Comparison of ENCODE assay signal across 8 cellular contexts in genomic region chr11:2885676-2886081, GRCh38. TPM values are rescaled to one million over a fixed set of nuclear protein-coding genes. Genes with fewer than 3 reads are reported as not detected.
DNase-seq lines count a peak whose midpoint lies in the region; ATAC-seq, FAIRE-seq and TF ChIP-seq lines count a peak whose summit lies in the region.

TSS of gene CDKN1C (minus strand) at chr11:2885775. CDS start at chr11:2885456, 319 bp downstream.

- peak within 1 kb of the TSS; percentile 31 for H3K27ac Mint-ChIP-seq in MCF 10A (ENCODE audit: low read depth, unreplicated experiment)

- intact Hi-C loops in MCF 10A (cut with micrococcal nuclease): loop anchor here (2.0 kb wide), 1 partner anchor 107 kb away; no protein-coding TSS in a partner anchor

- H3K79me2 ChIP-seq in smooth muscle cell (ENCODE audit: low read depth): peaks cover 25% of the 10 kb centered on the region

- CTCF ChIA-PET in MCF 10A (lab: Yijun Ruan, JAX): interaction anchor here (0.6 to 13.1 kb wide), 7 partner anchors 60 to 588 kb away, joined by 3 to 443 read pairs (median 3); no protein-coding TSS in a partner anchor

- H3K4me1 ChIP-seq in iPS-20b (ENCODE audit: insufficient read depth, low read length) (peaks cover 3% of the 10 kb centered on the region; the same call in 1 of the 2 replicates), smooth muscle cell (ENCODE audit: low read depth) (peaks cover 20% of the 10 kb centered on the region)

- H3K27ac ChIP-seq in WERI-Rb-1 (peak within 1 kb of the TSS; percentile 68), iPS-20b (ENCODE audit: low read length) (no peak within 1 kb of the TSS), smooth muscle cell (ENCODE audit: low read depth) (peak within 1 kb of the TSS; percentile 12)

- no TSS peak for BruUV-seq in MCF 10A (replicated peaks; lab: Mats Ljungman, UMichigan)

- H3K9me3 ChIP-seq in WERI-Rb-1 (ENCODE audit: severe bottlenecking): no peaks in the 10 kb centered on the region
- H3K9me3 ChIP-seq in iPS-20b (ENCODE audit: insufficient read depth, low read depth, low read length): no peaks in the 10 kb centered on the region
- H3K9me3 ChIP-seq in smooth muscle cell (replicated peaks; ENCODE audit: low read depth): no peaks in the 10 kb centered on the region

- peaks cover 20% of the 10 kb centered on the region for H3F3A ChIP-seq in smooth muscle cell (ENCODE audit: low read depth)

- no peak for TF ChIP-seq POLR2A in GM12892 (IDR thresholded peaks at IDR 0.05; ENCODE audit: low read depth, low read length)

- no peaks in the 10 kb centered on the region for H3K9me3 Mint-ChIP-seq in MCF 10A (ENCODE audit: unreplicated experiment)

- 0% methylated on average over 10 of the region's 61 CpGs for WGBS in smooth muscle cell (ENCODE audit: low lambda C conversion rate)

- H3K27me3 ChIP-seq in WERI-Rb-1 (ENCODE audit: insufficient read depth, low read depth, severe bottlenecking) (no peaks in the 10 kb centered on the region), iPS-20b (ENCODE audit: insufficient read depth, low read length) (peaks cover 87% of the 10 kb centered on the region), smooth muscle cell (ENCODE audit: low read depth) (no peaks in the 10 kb centered on the region)

- peak within 1 kb of the TSS; percentile 63; the same call in 1 of the 2 replicates for H3K9ac ChIP-seq in iPS-20b (ENCODE audit: low read depth, low read length)
- peak within 1 kb of the TSS; percentile 44 for H3K9ac ChIP-seq in smooth muscle cell (ENCODE audit: low read depth)

- H3K36me3 ChIP-seq in WERI-Rb-1 (peaks cover 5% of the 10 kb centered on the region), iPS-20b (ENCODE audit: insufficient read depth, low read depth, low read length) (no peaks in the 10 kb centered on the region), smooth muscle cell (ENCODE audit: low read depth) (no peaks in the 10 kb centered on the region)

- TF ChIP-seq CTCF in WERI-Rb-1 (IDR thresholded peaks at IDR 0.05; ENCODE audit: low read depth, low read length) (no peak), MCF 10A (IDR thresholded peaks at IDR 0.05; ENCODE audit: unreplicated experiment) (no peak), smooth muscle cell (IDR thresholded peaks at IDR 0.05; ENCODE audit: borderline replicate concordance, insufficient read depth, poor library complexity, severe bottlenecking) (no peak)

- peaks cover 7% of the 10 kb centered on the region for H3K36me3 Mint-ChIP-seq in MCF 10A (ENCODE audit: insufficient read depth, unreplicated experiment)

- DNase-seq in GM12892 (ENCODE audit: insufficient read length): peak; percentile 89
- DNase-seq in NCI-H1436 treated with DMSO at 0.1 percent for 48 hours (lab: John Stamatoyannopoulos, UW): peak; percentile 24
- peak; percentile 88 for DNase-seq in WERI-Rb-1
- peak; percentile 63 for DNase-seq in MCF 10A (ENCODE audit: unreplicated experiment)
- peak; percentile 76 for DNase-seq in smooth muscle cell (lab: John Stamatoyannopoulos, UW; ENCODE audit: unreplicated experiment)
- no peak for DNase-seq in RCC 7860 (ENCODE audit: low spot score)

- POLR2A ChIA-PET in MCF 10A (lab: Yijun Ruan, JAX): interaction anchor here (0.9 to 2.4 kb wide), 2 partner anchors 60 to 352 kb away, joined by 3 to 9 read pairs; no protein-coding TSS in a partner anchor

- no peak within 1 kb of the TSS for H2AFZ ChIP-seq in smooth muscle cell (ENCODE audit: low read depth)

- ATAC-seq in HG02763 (IDR thresholded peaks at IDR 0.05; ENCODE audit: unreplicated experiment): peak; percentile 73

- H3K4me1 Mint-ChIP-seq in MCF 10A (ENCODE audit: insufficient read depth, unreplicated experiment): no peaks in the 10 kb centered on the region

- H3K4me3 ChIP-seq in WERI-Rb-1 (ENCODE audit: low read depth, low read length) (peak within 1 kb of the TSS; percentile 65), iPS-20b (ENCODE audit: low read length) (peak within 1 kb of the TSS; percentile 71), smooth muscle cell (peak within 1 kb of the TSS; percentile 95)

- H3K27me3 Mint-ChIP-seq in MCF 10A (ENCODE audit: insufficient read depth, unreplicated experiment): no peaks in the 10 kb centered on the region

- H4K20me1 ChIP-seq in smooth muscle cell (ENCODE audit: low read depth): peaks cover 35% of the 10 kb centered on the region

- FAIRE-seq in GM12892 (lab: Jason Lieb, UNC): peak; percentile 81
- FAIRE-seq in RCC 7860 (lab: Jason Lieb, UNC): no peak

- peak within 1 kb of the TSS; percentile 97 for H3K4me2 ChIP-seq in smooth muscle cell

- H3K4me3 Mint-ChIP-seq in MCF 10A (ENCODE audit: unreplicated experiment): peak within 1 kb of the TSS; percentile 83

RNA-seq across cellular contexts. Expression of gene CDKN1C, which starts in this region (rescaled TPM):
- not detected for polyA plus RNA-seq in GM12892 (2012; ENCODE audit: missing spikeins)
- 5.7 and 6.9 TPM in 2 replicates for total RNA-seq in MCF 10A (2022)
- total RNA-seq in smooth muscle cell: 171 and 194 TPM in 2 replicates
- polyA plus RNA-seq in smooth muscle cell: 303 and 392 TPM in 2 replicates

Comparison
In these comparisons a context has a peak if more than half of its experiments do, and no peak if none do; other contexts are left out.
1. RNA of gene CDKN1C (total RNA-seq): 171 to 194 TPM in smooth muscle cell; 5.7 to 6.9 TPM in MCF 10A; every median in the first group is over 10 times any median in the second.
2. Peak in every context shown above with its lines, with median percentiles within 50 percentile points of each other: H3K4me3 ChIP-seq.